22 cellular contexts compared by ENCODE assay signal in the genomic region with DNA sequence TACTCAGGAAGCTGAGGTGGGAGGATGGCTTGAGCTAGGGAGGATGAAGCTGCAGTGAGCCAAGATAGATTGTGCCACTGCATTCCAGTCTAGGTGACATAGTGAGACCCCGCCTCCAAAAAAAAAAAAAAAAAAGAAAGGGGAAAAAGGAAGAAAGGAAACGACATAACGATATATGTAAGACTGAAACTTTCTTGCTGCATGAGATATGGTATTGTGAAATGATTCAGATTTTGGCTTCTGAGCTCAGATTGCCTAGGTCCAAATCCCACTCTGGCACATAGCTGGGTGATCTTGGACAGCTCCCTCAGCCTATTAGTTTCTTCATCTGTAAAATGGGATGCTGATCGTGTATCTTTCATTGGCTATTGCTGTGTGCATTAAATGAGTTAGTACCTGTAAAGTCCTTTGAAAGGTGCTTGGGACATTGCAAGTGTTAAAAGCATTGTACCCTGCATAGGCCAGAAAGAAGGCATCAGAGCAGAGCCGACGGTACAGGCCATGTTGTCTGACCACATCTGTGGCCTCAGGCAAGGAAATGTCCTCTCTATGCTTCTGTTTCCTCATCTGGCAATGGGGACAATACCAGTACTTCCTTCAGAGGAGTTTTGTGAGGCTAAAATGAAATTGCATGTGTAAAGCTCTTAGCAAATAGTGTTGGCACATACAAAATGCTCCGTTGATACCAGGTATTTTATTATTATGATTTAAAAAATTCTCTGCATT. TPM values are rescaled to one million over a fixed set of nuclear protein-coding genes. Genes with fewer than 3 reads are reported as not detected.
DNase-seq lines count a peak whose midpoint lies in the region; ATAC-seq and TF ChIP-seq lines count a peak whose summit lies in the region.
"Had no signal": no experiment of that assay in that cellular context is flagged by ENCODE, and none has a peak within 500 bp of the region (broad histone marks: within the 10 kb centered on the region; RNA-seq: fewer than 3 reads in every experiment).

No MANE protein-coding gene starts in this region.

- TF ChIP-seq CTCF in cardiac fibroblast (IDR thresholded peaks at IDR 0.05; ENCODE audit: low read depth, low read length) (no peak), foreskin keratinocyte (conservative IDR thresholded peaks at IDR 0.05) (no peak)

- peaks cover 18% of the 10 kb centered on the region for H3K4me1 Mint-ChIP-seq in activated naive CD8-positive, alpha-beta T cell treated with anti-CD3 and anti-CD28 coated beads, Interleukin-2, amount 10 ng/mL, durations not matched to agents 7 days and 5 days
- H3K4me1 Mint-ChIP-seq in activated naive CD8-positive, alpha-beta T cell treated with anti-CD3 and anti-CD28 coated beads for 36 hours: peaks cover 6% of the 10 kb centered on the region
- H3K4me1 Mint-ChIP-seq: neural progenitor cell had no signal

- no peak for DNase-seq in activated naive CD8-positive, alpha-beta T cell treated with anti-CD3 and anti-CD28 coated beads, Interleukin-2, amount 10 ng/mL, durations not matched to agents 7 days and 5 days
- no peak for DNase-seq in activated naive CD8-positive, alpha-beta T cell treated with anti-CD3 and anti-CD28 coated beads for 36 hours
- peak; percentile 28 for DNase-seq in NOMO-1 treated with dmso at 0.1 percent for 144 hours (lab: John Stamatoyannopoulos, UW; ENCODE audit: unreplicated experiment)
- peak; percentile 44 to 66 for DNase-seq in cardiac fibroblast (ENCODE audit: low read depth in 2 of 2)
- no peak for DNase-seq in foreskin keratinocyte
- DNase-seq in HK-2 (ENCODE audit: unreplicated experiment): no peak
- DNase-seq: activated naive CD8-positive, alpha-beta T cell treated with anti-CD3 and anti-CD28 coated beads, Interleukin-2, amount 50 U/mL, for 24 hours; CD8-positive, alpha-beta memory T cell; DMS79 treated with DMSO at 0.1 percent for 48 hours; glutamatergic neuron; Karpas-422; mucosa of descending colon; NCI-H146; NK-92 treated with Interleukin-12 subunit alpha and Interleukin-12 subunit beta, amount 100 ng/mL, for 24 hours; SHP77 treated with DMSO at 0.1 percent for 48 hours; spleen; testis had no signal

- no peak overlapping the region for H3K4me3 Mint-ChIP-seq in activated naive CD8-positive, alpha-beta T cell treated with anti-CD3 and anti-CD28 coated beads, Interleukin-2, amount 10 ng/mL, durations not matched to agents 7 days and 5 days
- H3K4me3 Mint-ChIP-seq in activated naive CD8-positive, alpha-beta T cell treated with anti-CD3 and anti-CD28 coated beads for 36 hours: no peak overlapping the region
- H3K4me3 Mint-ChIP-seq: activated naive CD8-positive, alpha-beta T cell treated with anti-CD3 and anti-CD28 coated beads, Interleukin-2, amount 50 U/mL, for 24 hours; CD8-positive, alpha-beta memory T cell; neural progenitor cell had no signal

- H3K36me3 Mint-ChIP-seq in activated naive CD8-positive, alpha-beta T cell treated with anti-CD3 and anti-CD28 coated beads, Interleukin-2, amount 10 ng/mL, durations not matched to agents 7 days and 5 days: peaks cover 3% of the 10 kb centered on the region
- H3K36me3 Mint-ChIP-seq in activated naive CD8-positive, alpha-beta T cell treated with anti-CD3 and anti-CD28 coated beads for 36 hours: no peaks in the 10 kb centered on the region
- H3K36me3 Mint-ChIP-seq: neural progenitor cell had no signal

- no peak overlapping the region for H3K27ac Mint-ChIP-seq in activated naive CD8-positive, alpha-beta T cell treated with anti-CD3 and anti-CD28 coated beads, Interleukin-2, amount 10 ng/mL, durations not matched to agents 7 days and 5 days
- H3K27ac Mint-ChIP-seq in activated naive CD8-positive, alpha-beta T cell treated with anti-CD3 and anti-CD28 coated beads for 36 hours: no peak overlapping the region
- H3K27ac Mint-ChIP-seq: activated naive CD8-positive, alpha-beta T cell treated with anti-CD3 and anti-CD28 coated beads, Interleukin-2, amount 50 U/mL, for 24 hours; CD8-positive, alpha-beta memory T cell; neural progenitor cell had no signal

- H3K27me3 ChIP-seq in foreskin keratinocyte: no peaks in the 10 kb centered on the region
- H3K27me3 ChIP-seq: neural progenitor cell, spleen, testis had no signal

- H3K4me1 ChIP-seq in foreskin keratinocyte: peaks cover 11% of the 10 kb centered on the region
- H3K4me1 ChIP-seq: neural progenitor cell had no signal

- peaks cover 7% of the 10 kb centered on the region for H3K9me3 Mint-ChIP-seq in activated naive CD8-positive, alpha-beta T cell treated with anti-CD3 and anti-CD28 coated beads, Interleukin-2, amount 10 ng/mL, durations not matched to agents 7 days and 5 days
- H3K9me3 Mint-ChIP-seq in activated naive CD8-positive, alpha-beta T cell treated with anti-CD3 and anti-CD28 coated beads for 36 hours: peaks cover 4% of the 10 kb centered on the region
- H3K9me3 Mint-ChIP-seq: activated naive CD8-positive, alpha-beta T cell treated with anti-CD3 and anti-CD28 coated beads, Interleukin-2, amount 50 U/mL, for 24 hours; CD8-positive, alpha-beta memory T cell had no signal

- peaks cover 4% of the 10 kb centered on the region for H3K27me3 Mint-ChIP-seq in activated naive CD8-positive, alpha-beta T cell treated with anti-CD3 and anti-CD28 coated beads, Interleukin-2, amount 10 ng/mL, durations not matched to agents 7 days and 5 days
- H3K27me3 Mint-ChIP-seq in activated naive CD8-positive, alpha-beta T cell treated with anti-CD3 and anti-CD28 coated beads for 36 hours: no peaks in the 10 kb centered on the region
- H3K27me3 Mint-ChIP-seq: activated naive CD8-positive, alpha-beta T cell treated with anti-CD3 and anti-CD28 coated beads, Interleukin-2, amount 50 U/mL, for 24 hours had no signal

- H3K4me3 ChIP-seq in cardiac fibroblast (replicated peaks in 1 of 2; ENCODE audit: low read depth in 2 of 2, low read length in 2 of 2): no peak overlapping the region
- H3K4me3 ChIP-seq: mucosa of descending colon, neural progenitor cell, spleen, testis had no signal

- peak; percentile 24 for ATAC-seq in activated naive CD8-positive, alpha-beta T cell treated with anti-CD3 and anti-CD28 coated beads, Interleukin-2, amount 10 ng/mL, durations not matched to agents 7 days and 5 days (ENCODE audit: low read depth)
- ATAC-seq in foreskin keratinocyte (no peak), HG02759 (IDR thresholded peaks at IDR 0.05; ENCODE audit: unreplicated experiment) (no peak), HG03354 (IDR thresholded peaks at IDR 0.05; ENCODE audit: poor library complexity, severe bottlenecking, unreplicated experiment) (no peak)
- ATAC-seq: activated CD4-positive, CD25-positive, alpha-beta regulatory T cell treated with anti-CD3 and anti-CD28 coated beads, Interleukin-2, amount 50 U/mL, for 24 hours; activated naive CD8-positive, alpha-beta T cell treated with anti-CD3 and anti-CD28 coated beads, Interleukin-2, amount 50 U/mL, for 24 hours; left lobe of liver; mucosa of descending colon had no signal

- POLR2A ChIA-PET in activated naive CD8-positive, alpha-beta T cell treated with anti-CD3 and anti-CD28 coated beads, Interleukin-2, amount 10 ng/mL, durations not matched to agents 7 days and 5 days (lab: Charles Lee): no interaction called here

- no peak overlapping the region for H3K27ac ChIP-seq in foreskin keratinocyte
- H3K27ac ChIP-seq: neural progenitor cell, spleen, testis had no signal

RNA-seq across cellular contexts. Expression of a gene that starts 32.6 kb away (rescaled TPM):
- 10 to 100 TPM; 14.2 to 16.7 TPM for total RNA-seq in activated naive CD8-positive, alpha-beta T cell treated with anti-CD3 and anti-CD28 coated beads, Interleukin-2, amount 10 ng/mL, durations not matched to agents 7 days and 5 days
- 1 to 10 TPM; 2.6 to 3.2 TPM for total RNA-seq in activated naive CD8-positive, alpha-beta T cell treated with anti-CD3 and anti-CD28 coated beads for 36 hours
- 10.1 and 12.6 TPM in 2 replicates for total RNA-seq in foreskin keratinocyte
- 7.7 and 8.2 TPM in 2 replicates for polyA plus RNA-seq in foreskin keratinocyte

Comparison
In these comparisons a context has a peak if more than half of its experiments do, and no peak if none do; other contexts are left out.
1. DNase-seq: peak in NOMO-1 treated with dmso at 0.1 percent for 144 hours (single experiment) and cardiac fibroblast (2 of 2); none in activated naive CD8-positive, alpha-beta T cell treated with anti-CD3 and anti-CD28 coated beads, Interleukin-2, amount 10 ng/mL, durations not matched to agents 7 days and 5 days (single experiment), activated naive CD8-positive, alpha-beta T cell treated with anti-CD3 and anti-CD28 coated beads for 36 hours (single experiment), foreskin keratinocyte (0 of 2) and HK-2 (single experiment).